ENCODE assay signal across 25 cellular contexts in the genomic region with DNA sequence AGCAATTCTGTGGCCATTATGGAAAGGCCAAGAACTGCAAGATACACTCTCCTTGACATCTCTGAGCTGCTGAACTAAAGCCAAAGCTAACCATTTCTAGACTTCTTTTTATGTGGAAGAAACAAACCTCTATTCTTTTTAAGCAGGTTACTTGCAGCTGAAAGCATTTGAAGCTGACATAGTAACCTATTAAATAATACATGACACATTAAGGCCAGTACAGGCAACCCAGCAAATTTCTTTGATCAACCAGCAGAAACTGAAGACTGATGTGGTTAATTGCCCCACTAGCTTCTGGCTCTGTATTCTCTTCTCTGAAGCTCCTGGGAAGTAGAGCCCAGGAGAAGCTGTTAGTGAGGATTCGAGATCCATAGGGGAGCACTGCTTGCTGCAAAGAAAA. TPM values are rescaled to one million over a fixed set of nuclear protein-coding genes. Genes with fewer than 3 reads are reported as not detected.
A peak's percentile ranks its signal among the peaks of the same experiment; 100 is the strongest.
DNase-seq lines count a peak whose midpoint lies in the region; ATAC-seq and TF ChIP-seq lines count a peak whose summit lies in the region.
"Had no signal": no experiment of that assay in that cellular context is flagged by ENCODE, and none has a peak within 500 bp of the region (broad histone marks: within the 10 kb centered on the region; RNA-seq: fewer than 3 reads in every experiment).

No MANE protein-coding gene starts in this region.

- H3K27me3 Mint-ChIP-seq in nephron (ENCODE audit: low read depth), result no peaks in the 10 kb centered on the region
- H3K27me3 Mint-ChIP-seq: activated CD8-positive, alpha-beta T cell treated with anti-CD3 and anti-CD28 coated beads for 36 hours; activated T-cell treated with anti-CD3 and anti-CD28 coated beads, Interleukin-2, amount 50 U/mL, for 24 hours; CD4-positive, alpha-beta memory T cell had no signal

- WGBS in heart right ventricle, 2 donors, result 50 to 96% methylated on average over 1 of the region's 1 CpG

- no peaks in the 10 kb centered on the region for H3K9me3 Mint-ChIP-seq in nephron
- H3K9me3 Mint-ChIP-seq: activated CD8-positive, alpha-beta T cell treated with anti-CD3 and anti-CD28 coated beads for 36 hours; activated naive CD4-positive, alpha-beta T cell treated with anti-CD3 and anti-CD28 coated beads, Interleukin-2, amount 50 U/mL, for 72 hours; activated T-cell treated with anti-CD3 and anti-CD28 coated beads, Interleukin-2, amount 50 U/mL, for 24 hours; CD4-positive, alpha-beta memory T cell; GM23338; stimulated activated effector memory CD8-positive, alpha-beta T cell treated with anti-CD3 and anti-CD28 coated beads, Interleukin-12 subunit alpha, Interleukin-12 subunit beta, amount 100 ng/mL, for 72 hours had no signal

- H3K27ac Mint-ChIP-seq in nephron, result peak overlapping the region; percentile 51 to 85 (median 74)
- H3K27ac Mint-ChIP-seq: activated CD8-positive, alpha-beta T cell treated with anti-CD3 and anti-CD28 coated beads for 36 hours; activated naive CD4-positive, alpha-beta T cell treated with anti-CD3 and anti-CD28 coated beads, Interleukin-2, amount 50 U/mL, for 72 hours; activated T-cell treated with anti-CD3 and anti-CD28 coated beads, Interleukin-2, amount 50 U/mL, for 24 hours; CD4-positive, alpha-beta memory T cell; GM23338; stimulated activated effector memory CD8-positive, alpha-beta T cell treated with anti-CD3 and anti-CD28 coated beads, Interleukin-12 subunit alpha, Interleukin-12 subunit beta, amount 100 ng/mL, for 72 hours had no signal

- H3K36me3 ChIP-seq in heart right ventricle, result no peaks in the 10 kb centered on the region
- H3K36me3 ChIP-seq: colonic mucosa, SJSA1, thyroid gland had no signal

- no peaks in the 10 kb centered on the region for H3K4me1 Mint-ChIP-seq in nephron
- H3K4me1 Mint-ChIP-seq: CD4-positive, alpha-beta memory T cell; stimulated activated effector memory CD8-positive, alpha-beta T cell treated with anti-CD3 and anti-CD28 coated beads, Interleukin-12 subunit alpha, Interleukin-12 subunit beta, amount 100 ng/mL, for 72 hours had no signal

- H3K27ac ChIP-seq in heart right ventricle, result no peak overlapping the region
- H3K27ac ChIP-seq: colonic mucosa, SJSA1, thyroid gland had no signal

- no peak overlapping the region for H3K4me3 Mint-ChIP-seq in nephron
- H3K4me3 Mint-ChIP-seq: activated CD8-positive, alpha-beta T cell treated with anti-CD3 and anti-CD28 coated beads for 36 hours; activated T-cell treated with anti-CD3 and anti-CD28 coated beads, Interleukin-2, amount 50 U/mL, for 24 hours; CD4-positive, alpha-beta memory T cell; GM23338; stimulated activated effector memory CD8-positive, alpha-beta T cell treated with anti-CD3 and anti-CD28 coated beads, Interleukin-12 subunit alpha, Interleukin-12 subunit beta, amount 100 ng/mL, for 72 hours had no signal

- no peaks in the 10 kb centered on the region for H3K9me3 ChIP-seq in heart right ventricle
- H3K9me3 ChIP-seq: colonic mucosa, SJSA1, thyroid gland had no signal

- intact Hi-C loops in heart right ventricle (cut with DNase I), result no loop called here

- no peaks in the 10 kb centered on the region for H3K27me3 ChIP-seq in heart right ventricle
- H3K27me3 ChIP-seq: colonic mucosa, SJSA1, thyroid gland had no signal

- peaks cover 0 to 7% (median 0%) of the 10 kb centered on the region in 9 donors for H3K4me1 ChIP-seq in heart right ventricle
- H3K4me1 ChIP-seq: colonic mucosa, SJSA1, thyroid gland had no signal

- no peak for TF ChIP-seq CTCF in nephron (IDR thresholded peaks at IDR 0.05; ENCODE audit: unreplicated experiment in 3 of 3)
- no peak for TF ChIP-seq CTCF in heart right ventricle (IDR thresholded peaks at IDR 0.05)

- peak; percentile 43 for ATAC-seq in GM18511 (IDR thresholded peaks at IDR 0.05; ENCODE audit: unreplicated experiment)
- peak; percentile 41 for ATAC-seq in GM21619 (IDR thresholded peaks at IDR 0.05; ENCODE audit: unreplicated experiment)
- peak; percentile 58 for ATAC-seq in HG03354 (IDR thresholded peaks at IDR 0.05; ENCODE audit: poor library complexity, severe bottlenecking, unreplicated experiment)
- no peak for ATAC-seq in heart right ventricle
- ATAC-seq: activated CD8-positive, alpha-beta T cell treated with anti-CD3 and anti-CD28 coated beads for 36 hours; activated naive CD4-positive, alpha-beta T cell treated with anti-CD3 and anti-CD28 coated beads, Interleukin-2, amount 50 U/mL, for 72 hours; GM23338; stimulated activated effector memory CD8-positive, alpha-beta T cell treated with anti-CD3 and anti-CD28 coated beads, Interleukin-12 subunit alpha, Interleukin-12 subunit beta, amount 100 ng/mL, for 72 hours had no signal

- no peak overlapping the region for H3K4me3 ChIP-seq in heart right ventricle
- H3K4me3 ChIP-seq: colonic mucosa, GM23338, SJSA1, thyroid gland had no signal

- H3K36me3 Mint-ChIP-seq in nephron (ENCODE audit: low read depth), result peaks cover 7% of the 10 kb centered on the region
- H3K36me3 Mint-ChIP-seq: CD4-positive, alpha-beta memory T cell; stimulated activated effector memory CD8-positive, alpha-beta T cell treated with anti-CD3 and anti-CD28 coated beads, Interleukin-12 subunit alpha, Interleukin-12 subunit beta, amount 100 ng/mL, for 72 hours had no signal

- no peak for DNase-seq in stimulated activated CD4-positive, alpha-beta T cell treated with anti-CD3 and anti-CD28 coated beads, Interleukin-12 subunit alpha, Interleukin-12 subunit beta, amount 100 ng/mL, for 4 hours
- DNase-seq in occipital lobe (lab: John Stamatoyannopoulos, UW) (no peak), DMS79 treated with DMSO at 0.1 percent for 48 hours (lab: John Stamatoyannopoulos, UW) (no peak), heart right ventricle (no peak)
- DNase-seq: activated CD4-positive, CD25-positive, alpha-beta regulatory T cell; activated CD8-positive, alpha-beta T cell treated with anti-CD3 and anti-CD28 coated beads for 36 hours; activated T-cell treated with anti-CD3 and anti-CD28 coated beads, Interleukin-2, amount 50 U/mL, for 24 hours; CD4-positive, alpha-beta memory T cell; colonic mucosa; DMS79; hippocampal formation; NCI-H1417 treated with DMSO at 0.1 percent for 48 hours; NCI-H774; stimulated activated CD4-positive, alpha-beta T cell treated with anti-CD3 and anti-CD28 coated beads, Interleukin-15, amount 100 ng/mL, for 24 hours; T-helper 2 cell; thyroid gland had no signal

RNA-seq across cellular contexts. Expression of a gene that starts 17.4 kb away (rescaled TPM):
- 3.6 TPM for total RNA-seq in occipital lobe
- total RNA-seq in heart right ventricle, result 10 to 100 TPM; 15.6 to 25.5 (median 19.3) TPM
- 10 to 100 TPM in 1 of 2 donors, 1 to 10 TPM in 1; 4.7 to 11.6 TPM for polyA plus RNA-seq in heart right ventricle
- total RNA-seq: SJSA1 had no signal
- polyA plus RNA-seq: neural cell had no signal

Comparison
In these comparisons a context has a peak if more than half of its experiments do, and no peak if none do; other contexts are left out.
1. ATAC-seq: peak in GM18511 (single experiment), GM21619 (single experiment) and HG03354 (single experiment); none in heart right ventricle (0 of 8).